Comparison of ENCODE assay signal across 8 cellular contexts in genomic region chr6:154675602-154676088, GRCh38. TPM values are rescaled to one million over a fixed set of nuclear protein-coding genes. Genes with fewer than 3 reads are reported as not detected.
DNase-seq lines count a peak whose midpoint lies in the region; ATAC-seq and TF ChIP-seq lines count a peak whose summit lies in the region.

No MANE protein-coding gene starts in this region.

- no peaks in the 10 kb centered on the region for H3K9me3 ChIP-seq in heart left ventricle

- no peaks in the 10 kb centered on the region for H3K27me3 Mint-ChIP-seq in activated naive CD8-positive, alpha-beta T cell treated with anti-CD3 and anti-CD28 coated beads, Interleukin-2, amount 50 U/mL, for 24 hours

- DNase-seq in activated gamma-delta T cell treated with Interleukin-2 at 50 U/mL for 16 hours (peak; percentile 82), activated gamma-delta T cell (lab: John Stamatoyannopoulos, UW) (no peak), NCI-H146 treated with DMSO at 0.1 percent for 48 hours (lab: John Stamatoyannopoulos, UW; ENCODE audit: unreplicated experiment) (peak; percentile 99), SW 1271 (lab: John Stamatoyannopoulos, UW) (peak; percentile 67 to 93), heart left ventricle (peak; percentile 74 to 87 (median 83)), putamen (ENCODE audit: low spot score) (peak; percentile 95)
- peak; percentile 83 for DNase-seq in activated naive CD8-positive, alpha-beta T cell treated with anti-CD3 and anti-CD28 coated beads, Interleukin-2, amount 50 U/mL, for 24 hours

- ATAC-seq in HG02938 (IDR thresholded peaks at IDR 0.05; ENCODE audit: unreplicated experiment) (peak; percentile 100), heart left ventricle (peak; percentile 94 to 99 (median 98))
- ATAC-seq in activated naive CD8-positive, alpha-beta T cell treated with anti-CD3 and anti-CD28 coated beads, Interleukin-2, amount 50 U/mL, for 24 hours, result peak; percentile 100

- H3K27ac Mint-ChIP-seq in activated naive CD8-positive, alpha-beta T cell treated with anti-CD3 and anti-CD28 coated beads, Interleukin-2, amount 50 U/mL, for 24 hours, result no peak overlapping the region

- H3K36me3 ChIP-seq in heart left ventricle, result no peaks in the 10 kb centered on the region

- no peak overlapping the region for H3K4me3 ChIP-seq in heart left ventricle

- H3K9me3 Mint-ChIP-seq in activated naive CD8-positive, alpha-beta T cell treated with anti-CD3 and anti-CD28 coated beads, Interleukin-2, amount 50 U/mL, for 24 hours, result no peaks in the 10 kb centered on the region

- no peak for TF ChIP-seq POLR2A in heart left ventricle (IDR thresholded peaks at IDR 0.05)

- no peaks in the 10 kb centered on the region for H3K27me3 ChIP-seq in heart left ventricle

- H3K4me1 Mint-ChIP-seq in activated naive CD8-positive, alpha-beta T cell treated with anti-CD3 and anti-CD28 coated beads, Interleukin-2, amount 50 U/mL, for 24 hours, result peaks cover 2% of the 10 kb centered on the region

- no peak overlapping the region for H3K27ac ChIP-seq in heart left ventricle

- WGBS in heart left ventricle, 4 donors, result 0 to 2% (median 1%) methylated on average over 4 of the region's 4 CpGs

- no peak overlapping the region for H3K4me3 Mint-ChIP-seq in activated naive CD8-positive, alpha-beta T cell treated with anti-CD3 and anti-CD28 coated beads, Interleukin-2, amount 50 U/mL, for 24 hours

- intact Hi-C loops in heart left ventricle (cut with DNase I), result loop anchor here (1.0 to 10.0 kb wide), 13 partner anchors 57 to 569 kb away; partner anchors contain the start of gene SCAF8 (in 3 of the 10)

- peak; percentile 95 to 100 (median 100) for TF ChIP-seq CTCF in heart left ventricle (IDR thresholded peaks at IDR 0.05)

- no peaks in the 10 kb centered on the region for H3K36me3 Mint-ChIP-seq in activated naive CD8-positive, alpha-beta T cell treated with anti-CD3 and anti-CD28 coated beads, Interleukin-2, amount 50 U/mL, for 24 hours (ENCODE audit: low read depth)

- no peaks in the 10 kb centered on the region for H3K4me1 ChIP-seq in heart left ventricle

RNA-seq across cellular contexts. Expression of gene SCAF8, which starts 57.6 kb away (rescaled TPM):
- 10 to 100 TPM; 42.9 to 83.5 (median 64.6) TPM for total RNA-seq in heart left ventricle
- polyA plus RNA-seq in heart left ventricle, result 10 to 100 TPM; 10.5 to 12.8 TPM
